ENCODE assay signal across 15 cellular contexts in genomic region chr12:71552728-71553501, GRCh38.
"Had no signal": no experiment of that assay in that cellular context is flagged by ENCODE, and none has a peak within 500 bp of the region (broad histone marks: within the 10 kb centered on the region; RNA-seq: fewer than 3 reads in every experiment).

No MANE protein-coding gene starts in this region.

- H3K36me3 ChIP-seq: cardiac muscle cell, tibial nerve, uterus had no signal

- ATAC-seq: activated CD8-positive, alpha-beta memory T cell treated with anti-CD3 and anti-CD28 coated beads, Interleukin-2, amount 10 ng/mL, durations not matched to agents 7 days and 5 days; effector memory CD8-positive, alpha-beta T cell; natural killer cell; stimulated activated naive CD8-positive, alpha-beta T cell treated with anti-CD3 and anti-CD28 coated beads, Interleukin-15, Interleukin-2, amounts not matched to agents 100 U/mL and 50 U/mL, for 24 hours had no signal

- H3K27me3 ChIP-seq: cardiac muscle cell, tibial nerve, uterus had no signal

- DNase-seq: activated CD4-positive, alpha-beta memory T cell treated with anti-CD3 and anti-CD28 coated beads, Interleukin-2, amount 10 ng/mL, durations not matched to agents 7 days and 5 days; activated CD4-positive, alpha-beta T cell treated with anti-CD3 and anti-CD28 coated beads for 48 hours; activated CD4-positive, CD25-positive, alpha-beta regulatory T cell; activated CD8-positive, alpha-beta memory T cell treated with anti-CD3 and anti-CD28 coated beads, Interleukin-2, amount 10 ng/mL, durations not matched to agents 7 days and 5 days; dermis blood vessel endothelial cell; effector memory CD8-positive, alpha-beta T cell; mesenchymal stem cell; natural killer cell; occipital lobe; stimulated activated naive CD8-positive, alpha-beta T cell treated with anti-CD3 and anti-CD28 coated beads, Interleukin-15, Interleukin-2, amounts not matched to agents 100 U/mL and 50 U/mL, for 24 hours; SW 1271; T-helper 2 cell; uterus had no signal

- H3K27ac ChIP-seq: cardiac muscle cell, tibial nerve, uterus had no signal

- H3K4me3 ChIP-seq: cardiac muscle cell, tibial nerve, uterus had no signal

- H3K9me3 ChIP-seq: tibial nerve, uterus had no signal

- H3K4me1 ChIP-seq: tibial nerve, uterus had no signal
